1 cellular context compared by ENCODE assay signal in genomic region chr3:58356054-58356453, GRCh38.
TF ChIP-seq lines count a peak whose summit lies in the region.

No MANE protein-coding gene starts in this region.

TF ChIP-seq in IMR-90, 13 proteins besides CTCF, POLR2A, EP300 and RAD21 (continued from another document):
- no peak for TF ChIP-seq MXI1 (IDR thresholded peaks at IDR 0.05; ENCODE audit: borderline replicate concordance, low read depth, low read length)
- no peak for TF ChIP-seq FOS (IDR thresholded peaks at IDR 0.05; ENCODE audit: low read depth, low read length)
- no peak for TF ChIP-seq RCOR1 (IDR thresholded peaks at IDR 0.05; ENCODE audit: insufficient replicate concordance, low read length)
- TF ChIP-seq MAZ (IDR thresholded peaks at IDR 0.05; ENCODE audit: borderline replicate concordance, low read depth, low read length): no peak
- no peak for TF ChIP-seq BHLHE40 (IDR thresholded peaks at IDR 0.05; ENCODE audit: low read depth, low read length)
- no peak for TF ChIP-seq ELK1 (IDR thresholded peaks at IDR 0.05; ENCODE audit: borderline replicate concordance, low read depth, low read length)
- no peak for TF ChIP-seq SMC3 (IDR thresholded peaks at IDR 0.05; ENCODE audit: low read depth, low read length)
- no peak for TF ChIP-seq CHD1 (IDR thresholded peaks at IDR 0.05; ENCODE audit: low read depth, low read length)
